In genomic region chr10:121823993-121824463, GRCh38 we compare ENCODE assay signal across 8 cellular contexts.
A peak's percentile ranks its signal among the peaks of the same experiment; 100 is the strongest.
DNase-seq lines count a peak whose midpoint lies in the region; ATAC-seq and TF ChIP-seq lines count a peak whose summit lies in the region.

No MANE protein-coding gene starts in this region.

- peaks cover 13% of the 10 kb centered on the region for H3K36me3 Mint-ChIP-seq in neural crest cell (ENCODE audit: low read depth)

- no peaks in the 10 kb centered on the region for H3K4me1 ChIP-seq in Peyer's patch

- TF ChIP-seq POLR2A in Peyer's patch (IDR thresholded peaks at IDR 0.05) = no peak

- no peaks in the 10 kb centered on the region for H3K9me3 Mint-ChIP-seq in neural crest cell

- H3K27me3 ChIP-seq in Peyer's patch = no peaks in the 10 kb centered on the region

- no peak overlapping the region for H3K27ac Mint-ChIP-seq in neural crest cell (ENCODE audit: unreplicated experiment)

- POLR2A ChIA-PET in HEK293T (lab: Yijun Ruan, JAX) = interaction anchor here (1.6 kb wide), 1 partner anchor 62 kb away, joined by 3 read pairs; no protein-coding TSS in a partner anchor

- CTCF ChIA-PET in HEK293T (lab: Yijun Ruan, JAX) = interaction anchor here (0.6 to 3.3 kb wide), 7 partner anchors 8 to 79 kb away, joined by 3 to 23 read pairs (median 3); no protein-coding TSS in a partner anchor

- H3K9me3 ChIP-seq in Peyer's patch = no peaks in the 10 kb centered on the region

- peaks cover 0 to 9% (median 0%) of the 10 kb centered on the region in 3 donors for H3K36me3 ChIP-seq in Peyer's patch

- H3K27ac ChIP-seq in Peyer's patch = no peak overlapping the region

- H3K4me3 ChIP-seq in Peyer's patch (no peak overlapping the region), epithelial cell of proximal tubule (ENCODE audit: low read depth, low read length) (no peak overlapping the region)

- TF ChIP-seq CTCF in Peyer's patch (IDR thresholded peaks at IDR 0.05) (peak in 5 of 6 experiments; percentile 51 to 65 (median 57)), epithelial cell of proximal tubule (conservative IDR thresholded peaks at IDR 0.05; ENCODE audit: low read depth, low read length) (peak; percentile 76), neural crest cell (conservative IDR thresholded peaks at IDR 0.05) (peak; percentile 78)

- no peaks in the 10 kb centered on the region for H3K4me1 Mint-ChIP-seq in neural crest cell

- no peak for ATAC-seq in GM19397 (IDR thresholded peaks at IDR 0.05; ENCODE audit: unreplicated experiment)

- no peaks in the 10 kb centered on the region for H3K27me3 Mint-ChIP-seq in neural crest cell (ENCODE audit: low read depth)

- DNase-seq in NCI-H1092 treated with DMSO at 0.1 percent for 48 hours (lab: John Stamatoyannopoulos, UW) (peak; percentile 2), NCI-H1092 (lab: John Stamatoyannopoulos, UW) (no peak), HEK293T (ENCODE audit: extremely low spot score) (peak; percentile 57), Peyer's patch (no peak), epithelial cell of proximal tubule (ENCODE audit: low read depth) (peak; percentile 39), neural crest cell (ENCODE audit: low read depth, low spot score) (no peak), 8988T (no peak)

- H3K4me3 Mint-ChIP-seq in neural crest cell = no peak overlapping the region

TF ChIP-seq in HEK293T, 16 proteins besides CTCF, POLR2A, EP300 and RAD21:
- no peak for TF ChIP-seq FOXK2 (IDR thresholded peaks at IDR 0.05)
- TF ChIP-seq PKNOX1 (IDR thresholded peaks at IDR 0.05) = no peak
- TF ChIP-seq ELF4 (IDR thresholded peaks at IDR 0.05) = no peak
TF ChIP-seq in HEK293T: peak in this region for 0.

Comparison
In these comparisons a context has a peak if more than half of its experiments do, and no peak if none do; other contexts are left out.
1. DNase-seq: peak in NCI-H1092 treated with DMSO at 0.1 percent for 48 hours (single experiment), HEK293T (single experiment) and epithelial cell of proximal tubule (single experiment); none in NCI-H1092 (single experiment), Peyer's patch (0 of 3), neural crest cell (single experiment) and 8988T (single experiment).
2. Peak in every context shown above with its lines, with median percentiles within 50 percentile points of each other: CTCF ChIP-seq.